ENCODE assay signal across 19 cellular contexts in genomic region chr5:101160002-101160401, GRCh38.
"Had no signal": no experiment of that assay in that cellular context is flagged by ENCODE, and none has a peak within 500 bp of the region (broad histone marks: within the 10 kb centered on the region; RNA-seq: fewer than 3 reads in every experiment).

No MANE protein-coding gene starts in this region.

- DNase-seq: activated CD4-positive, alpha-beta T cell treated with anti-CD3 and anti-CD28 coated beads for 1 hour; activated CD4-positive, alpha-beta T cell treated with anti-CD3 and anti-CD28 coated beads, Interleukin-2, amount 50 U/mL, for 4 hours; activated effector memory CD4-positive, alpha-beta T cell treated with Interleukin-2 at 50 U/mL for 16 hours; activated naive CD4-positive, alpha-beta T cell treated with anti-CD3 and anti-CD28 coated beads, Interleukin-2, amount 50 U/mL, for 16 hours; activated T-cell treated with anti-CD3 and anti-CD28 coated beads, Interleukin-2, amount 50 U/mL, for 24 hours; adrenal gland; effector CD8-positive, alpha-beta T cell; gastrocnemius medialis; heart right ventricle; left colon; mucosa of descending colon; naive thymus-derived CD4-positive, alpha-beta T cell; posterior cingulate gyrus; right cardiac atrium; small intestine had no signal

- H3K9me3 Mint-ChIP-seq: central memory CD8-positive, alpha-beta T cell; stimulated activated naive CD8-positive, alpha-beta T cell treated with anti-CD3 and anti-CD28 coated beads, Interleukin-15, Interleukin-2, amounts not matched to agents 100 ng/mL and 50 ng/mL, for 24 hours; type B pancreatic cell had no signal

- FAIRE-seq: islet of Langerhans had no signal

- ATAC-seq: gastrocnemius medialis; left colon; mucosa of descending colon; naive thymus-derived CD4-positive, alpha-beta T cell; right cardiac atrium had no signal

- H3K4me1 Mint-ChIP-seq: central memory CD8-positive, alpha-beta T cell; naive thymus-derived CD4-positive, alpha-beta T cell had no signal

- H3K4me3 Mint-ChIP-seq: activated T-cell treated with anti-CD3 and anti-CD28 coated beads, Interleukin-2, amount 50 U/mL, for 24 hours; central memory CD8-positive, alpha-beta T cell; naive thymus-derived CD4-positive, alpha-beta T cell; stimulated activated naive CD8-positive, alpha-beta T cell treated with anti-CD3 and anti-CD28 coated beads, Interleukin-15, Interleukin-2, amounts not matched to agents 100 ng/mL and 50 ng/mL, for 24 hours; type B pancreatic cell had no signal

- H3K27ac Mint-ChIP-seq: activated T-cell treated with anti-CD3 and anti-CD28 coated beads, Interleukin-2, amount 50 U/mL, for 24 hours; naive thymus-derived CD4-positive, alpha-beta T cell; stimulated activated naive CD8-positive, alpha-beta T cell treated with anti-CD3 and anti-CD28 coated beads, Interleukin-15, Interleukin-2, amounts not matched to agents 100 ng/mL and 50 ng/mL, for 24 hours; type B pancreatic cell had no signal

- H3K27me3 Mint-ChIP-seq: stimulated activated naive CD8-positive, alpha-beta T cell treated with anti-CD3 and anti-CD28 coated beads, Interleukin-15, Interleukin-2, amounts not matched to agents 100 ng/mL and 50 ng/mL, for 24 hours; type B pancreatic cell had no signal

- H3K36me3 Mint-ChIP-seq: type B pancreatic cell had no signal
